16 cellular contexts compared by ENCODE assay signal in genomic region chr17:36928450-36929125, GRCh38. TPM values are rescaled to one million over a fixed set of nuclear protein-coding genes. Genes with fewer than 3 reads are reported as not detected.
DNase-seq lines count a peak whose midpoint lies in the region; ATAC-seq and TF ChIP-seq lines count a peak whose summit lies in the region.
"Had no signal": no experiment of that assay in that cellular context is flagged by ENCODE, and none has a peak within 500 bp of the region (broad histone marks: within the 10 kb centered on the region; RNA-seq: fewer than 3 reads in every experiment).

No MANE protein-coding gene starts in this region.

- H3K27me3 Mint-ChIP-seq in activated naive CD4-positive, alpha-beta T cell treated with anti-CD3 and anti-CD28 coated beads, Interleukin-2, amount 50 U/mL, for 24 hours = peaks cover 62% of the 10 kb centered on the region
- H3K27me3 Mint-ChIP-seq in activated naive CD8-positive, alpha-beta T cell treated with anti-CD3 and anti-CD28 coated beads, Interleukin-2, amount 10 ng/mL, durations not matched to agents 7 days and 5 days = peaks cover 69% of the 10 kb centered on the region
- peaks cover 11% of the 10 kb centered on the region for H3K27me3 Mint-ChIP-seq in MCF 10A (ENCODE audit: insufficient read depth, unreplicated experiment)

- CTCF ChIA-PET in MCF 10A (lab: Yijun Ruan, JAX) = interaction anchor here (0.6 to 0.7 kb wide), 3 partner anchors 18 to 812 kb away, joined by 3 to 5 read pairs (median 4); no protein-coding TSS in a partner anchor

- POLR2A ChIA-PET in activated naive CD8-positive, alpha-beta T cell treated with anti-CD3 and anti-CD28 coated beads, Interleukin-2, amount 10 ng/mL, durations not matched to agents 7 days and 5 days (lab: Charles Lee) = no interaction called here
- POLR2A ChIA-PET in MCF 10A (lab: Yijun Ruan, JAX) = no interaction called here

- H3K27ac Mint-ChIP-seq in activated naive CD4-positive, alpha-beta T cell treated with anti-CD3 and anti-CD28 coated beads, Interleukin-2, amount 50 U/mL, for 24 hours = no peak overlapping the region
- H3K27ac Mint-ChIP-seq in activated naive CD4-positive, alpha-beta T cell treated with anti-CD3 and anti-CD28 coated beads, Interleukin-2, amount 50 U/mL, for 72 hours = no peak overlapping the region
- no peak overlapping the region for H3K27ac Mint-ChIP-seq in activated naive CD8-positive, alpha-beta T cell treated with anti-CD3 and anti-CD28 coated beads, Interleukin-2, amount 10 ng/mL, durations not matched to agents 7 days and 5 days
- H3K27ac Mint-ChIP-seq in stimulated activated effector memory CD8-positive, alpha-beta T cell treated with anti-CD3 and anti-CD28 coated beads, Interleukin-12 subunit alpha, Interleukin-12 subunit beta, amount 100 ng/mL, for 72 hours = peak overlapping the region; percentile 51
- H3K27ac Mint-ChIP-seq in MCF 10A (ENCODE audit: low read depth, unreplicated experiment) = no peak overlapping the region

- TF ChIP-seq CTCF in MCF 10A (IDR thresholded peaks at IDR 0.05; ENCODE audit: unreplicated experiment) = no peak

- peak overlapping the region; percentile 3 for H3K4me3 Mint-ChIP-seq in activated naive CD4-positive, alpha-beta T cell treated with anti-CD3 and anti-CD28 coated beads, Interleukin-2, amount 50 U/mL, for 24 hours
- peak overlapping the region; percentile 28 for H3K4me3 Mint-ChIP-seq in activated naive CD8-positive, alpha-beta T cell treated with anti-CD3 and anti-CD28 coated beads, Interleukin-2, amount 10 ng/mL, durations not matched to agents 7 days and 5 days
- peak overlapping the region; percentile 57 for H3K4me3 Mint-ChIP-seq in stimulated activated effector memory CD8-positive, alpha-beta T cell treated with anti-CD3 and anti-CD28 coated beads, Interleukin-12 subunit alpha, Interleukin-12 subunit beta, amount 100 ng/mL, for 72 hours
- H3K4me3 Mint-ChIP-seq in MCF 10A (ENCODE audit: unreplicated experiment) = no peak overlapping the region

- peaks cover 36% of the 10 kb centered on the region for H3K4me1 Mint-ChIP-seq in activated naive CD4-positive, alpha-beta T cell treated with anti-CD3 and anti-CD28 coated beads, Interleukin-2, amount 50 U/mL, for 24 hours
- H3K4me1 Mint-ChIP-seq in activated naive CD8-positive, alpha-beta T cell treated with anti-CD3 and anti-CD28 coated beads, Interleukin-2, amount 10 ng/mL, durations not matched to agents 7 days and 5 days = peaks cover 22% of the 10 kb centered on the region
- peaks cover 26% of the 10 kb centered on the region for H3K4me1 Mint-ChIP-seq in stimulated activated effector memory CD8-positive, alpha-beta T cell treated with anti-CD3 and anti-CD28 coated beads, Interleukin-12 subunit alpha, Interleukin-12 subunit beta, amount 100 ng/mL, for 72 hours
- H3K4me1 Mint-ChIP-seq in MCF 10A (ENCODE audit: insufficient read depth, unreplicated experiment) = peaks cover 18% of the 10 kb centered on the region

- no peaks in the 10 kb centered on the region for H3K9me3 Mint-ChIP-seq in activated naive CD4-positive, alpha-beta T cell treated with anti-CD3 and anti-CD28 coated beads, Interleukin-2, amount 50 U/mL, for 24 hours
- no peaks in the 10 kb centered on the region for H3K9me3 Mint-ChIP-seq in activated naive CD4-positive, alpha-beta T cell treated with anti-CD3 and anti-CD28 coated beads, Interleukin-2, amount 50 U/mL, for 72 hours
- no peaks in the 10 kb centered on the region for H3K9me3 Mint-ChIP-seq in activated naive CD8-positive, alpha-beta T cell treated with anti-CD3 and anti-CD28 coated beads, Interleukin-2, amount 10 ng/mL, durations not matched to agents 7 days and 5 days
- no peaks in the 10 kb centered on the region for H3K9me3 Mint-ChIP-seq in stimulated activated effector memory CD8-positive, alpha-beta T cell treated with anti-CD3 and anti-CD28 coated beads, Interleukin-12 subunit alpha, Interleukin-12 subunit beta, amount 100 ng/mL, for 72 hours
- H3K9me3 Mint-ChIP-seq in MCF 10A (ENCODE audit: unreplicated experiment) = no peaks in the 10 kb centered on the region

- ATAC-seq in activated naive CD4-positive, alpha-beta T cell treated with anti-CD3 and anti-CD28 coated beads, Interleukin-2, amount 50 U/mL, for 72 hours = no peak
- no peak for ATAC-seq in activated naive CD8-positive, alpha-beta T cell treated with anti-CD3 and anti-CD28 coated beads, Interleukin-2, amount 10 ng/mL, durations not matched to agents 7 days and 5 days (ENCODE audit: low read depth)
- no peak for ATAC-seq in stimulated activated effector memory CD8-positive, alpha-beta T cell treated with anti-CD3 and anti-CD28 coated beads, Interleukin-12 subunit alpha, Interleukin-12 subunit beta, amount 100 ng/mL, for 72 hours
- ATAC-seq: psoas muscle had no signal

- intact Hi-C loops in MCF 10A (cut with micrococcal nuclease) = no loop called here

- H3K36me3 Mint-ChIP-seq in activated naive CD4-positive, alpha-beta T cell treated with anti-CD3 and anti-CD28 coated beads, Interleukin-2, amount 50 U/mL, for 24 hours = no peaks in the 10 kb centered on the region
- H3K36me3 Mint-ChIP-seq in activated naive CD4-positive, alpha-beta T cell treated with anti-CD3 and anti-CD28 coated beads, Interleukin-2, amount 50 U/mL, for 72 hours = peaks cover 12 to 15% of the 10 kb centered on the region in 2 donors
- peaks cover 2% of the 10 kb centered on the region for H3K36me3 Mint-ChIP-seq in activated naive CD8-positive, alpha-beta T cell treated with anti-CD3 and anti-CD28 coated beads, Interleukin-2, amount 10 ng/mL, durations not matched to agents 7 days and 5 days
- peaks cover 6% of the 10 kb centered on the region for H3K36me3 Mint-ChIP-seq in stimulated activated effector memory CD8-positive, alpha-beta T cell treated with anti-CD3 and anti-CD28 coated beads, Interleukin-12 subunit alpha, Interleukin-12 subunit beta, amount 100 ng/mL, for 72 hours
- no peaks in the 10 kb centered on the region for H3K36me3 Mint-ChIP-seq in MCF 10A (ENCODE audit: insufficient read depth, unreplicated experiment)

- no TSS peak for BruUV-seq in MCF 10A (replicated peaks; lab: Mats Ljungman, UMichigan)

- DNase-seq in activated naive CD4-positive, alpha-beta T cell treated with anti-CD3 and anti-CD28 coated beads, Interleukin-2, amount 50 U/mL, for 72 hours (ENCODE audit: low spot score in 2 of 2) = no peak
- no peak for DNase-seq in activated naive CD8-positive, alpha-beta T cell treated with anti-CD3 and anti-CD28 coated beads, Interleukin-2, amount 10 ng/mL, durations not matched to agents 7 days and 5 days
- DNase-seq in left kidney (ENCODE audit: low read depth, low spot score) (peak; percentile 74), germinal center (ENCODE audit: low spot score) (no peak), MCF 10A (ENCODE audit: unreplicated experiment) (no peak), NCI-H2081 (lab: John Stamatoyannopoulos, UW) (no peak)
- DNase-seq in stimulated activated effector memory CD8-positive, alpha-beta T cell treated with anti-CD3 and anti-CD28 coated beads, Interleukin-12 subunit alpha, Interleukin-12 subunit beta, amount 100 ng/mL, for 72 hours (ENCODE audit: low spot score in 2 of 2) = no peak
- DNase-seq: adrenal gland; kidney glomerular epithelial cell; NCI-H2107; NCI-H748 treated with DMSO at 0.1 percent for 48 hours; psoas muscle; RPMI8226; stimulated activated CD4-positive, alpha-beta T cell treated with anti-CD3 and anti-CD28 coated beads, Interleukin-15, amount 100 ng/mL, for 24 hours had no signal

RNA-seq across cellular contexts. Expression of gene LHX1, which starts 8.7 kb away (rescaled TPM):
- total RNA-seq in activated naive CD4-positive, alpha-beta T cell treated with anti-CD3 and anti-CD28 coated beads, Interleukin-2, amount 50 U/mL, for 72 hours = not detected
- not detected for total RNA-seq in activated naive CD8-positive, alpha-beta T cell treated with anti-CD3 and anti-CD28 coated beads, Interleukin-2, amount 10 ng/mL, durations not matched to agents 7 days and 5 days
- total RNA-seq in MCF 10A (2022) = not detected in 2 replicates
- total RNA-seq: adrenal gland, mucosa of gallbladder, psoas muscle had no signal

RNA-seq across cellular contexts. Expression of gene AATF, which starts 20.2 kb away (rescaled TPM):
- total RNA-seq in activated naive CD4-positive, alpha-beta T cell treated with anti-CD3 and anti-CD28 coated beads, Interleukin-2, amount 50 U/mL, for 72 hours = 10 to 100 TPM; 49.9 to 80.1 TPM
- total RNA-seq in activated naive CD8-positive, alpha-beta T cell treated with anti-CD3 and anti-CD28 coated beads, Interleukin-2, amount 10 ng/mL, durations not matched to agents 7 days and 5 days = 10 to 100 TPM; 67.1 to 71.6 TPM
- total RNA-seq in MCF 10A (2022) = 68.9 and 85.2 TPM in 2 replicates
